In genomic region chr1:204974326-204974725, GRCh38 we compare ENCODE assay signal across 1 cellular context.
TF ChIP-seq lines count a peak whose summit lies in the region.

No MANE protein-coding gene starts in this region.

TF ChIP-seq in K562, 482 proteins besides CTCF, POLR2A, EP300 and RAD21 (continued from another document):
- TF ChIP-seq TFE3 (CRISPR knock-in tag; IDR thresholded peaks at IDR 0.05) = no peak
- no peak for TF ChIP-seq ZNF695 (CRISPR knock-in tag; IDR thresholded peaks at IDR 0.05)
- no peak for TF ChIP-seq ZNF174 (CRISPR knock-in tag; IDR thresholded peaks at IDR 0.05)
- no peak for TF ChIP-seq IFI16 (CRISPR knock-in tag; IDR thresholded peaks at IDR 0.05)
- TF ChIP-seq, protein P1, sequence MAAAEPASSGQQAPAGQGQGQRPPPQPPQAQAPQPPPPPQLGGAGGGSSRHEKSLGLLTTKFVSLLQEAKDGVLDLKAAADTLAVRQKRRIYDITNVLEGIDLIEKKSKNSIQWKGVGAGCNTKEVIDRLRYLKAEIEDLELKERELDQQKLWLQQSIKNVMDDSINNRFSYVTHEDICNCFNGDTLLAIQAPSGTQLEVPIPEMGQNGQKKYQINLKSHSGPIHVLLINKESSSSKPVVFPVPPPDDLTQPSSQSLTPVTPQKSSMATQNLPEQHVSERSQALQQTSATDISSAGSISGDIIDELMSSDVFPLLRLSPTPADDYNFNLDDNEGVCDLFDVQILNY (CRISPR knock-in tag; IDR thresholded peaks at IDR 0.05) = no peak
- TF ChIP-seq TCFL5 (CRISPR knock-in tag; conservative IDR thresholded peaks at IDR 0.05) = no peak
- no peak for TF ChIP-seq RCOR1 (IDR thresholded peaks at IDR 0.05; ENCODE audit: borderline replicate concordance in 1 of 2, low read depth in 2 of 2, low read length in 2 of 2)
- TF ChIP-seq SMAD2 (IDR thresholded peaks at IDR 0.05; ENCODE audit: low read depth, low read length) = no peak
- no peak for TF ChIP-seq ZNF639 (CRISPR knock-in tag; conservative IDR thresholded peaks at IDR 0.05 in 1 of 2, IDR thresholded peaks at IDR 0.05 in 1 of 2)
- TF ChIP-seq, protein P2, sequence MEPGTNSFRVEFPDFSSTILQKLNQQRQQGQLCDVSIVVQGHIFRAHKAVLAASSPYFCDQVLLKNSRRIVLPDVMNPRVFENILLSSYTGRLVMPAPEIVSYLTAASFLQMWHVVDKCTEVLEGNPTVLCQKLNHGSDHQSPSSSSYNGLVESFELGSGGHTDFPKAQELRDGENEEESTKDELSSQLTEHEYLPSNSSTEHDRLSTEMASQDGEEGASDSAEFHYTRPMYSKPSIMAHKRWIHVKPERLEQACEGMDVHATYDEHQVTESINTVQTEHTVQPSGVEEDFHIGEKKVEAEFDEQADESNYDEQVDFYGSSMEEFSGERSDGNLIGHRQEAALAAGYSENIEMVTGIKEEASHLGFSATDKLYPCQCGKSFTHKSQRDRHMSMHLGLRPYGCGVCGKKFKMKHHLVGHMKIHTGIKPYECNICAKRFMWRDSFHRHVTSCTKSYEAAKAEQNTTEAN (CRISPR knock-in tag; IDR thresholded peaks at IDR 0.05) = no peak
TF ChIP-seq in K562: peak in this region for 0.
